In the genomic region with DNA sequence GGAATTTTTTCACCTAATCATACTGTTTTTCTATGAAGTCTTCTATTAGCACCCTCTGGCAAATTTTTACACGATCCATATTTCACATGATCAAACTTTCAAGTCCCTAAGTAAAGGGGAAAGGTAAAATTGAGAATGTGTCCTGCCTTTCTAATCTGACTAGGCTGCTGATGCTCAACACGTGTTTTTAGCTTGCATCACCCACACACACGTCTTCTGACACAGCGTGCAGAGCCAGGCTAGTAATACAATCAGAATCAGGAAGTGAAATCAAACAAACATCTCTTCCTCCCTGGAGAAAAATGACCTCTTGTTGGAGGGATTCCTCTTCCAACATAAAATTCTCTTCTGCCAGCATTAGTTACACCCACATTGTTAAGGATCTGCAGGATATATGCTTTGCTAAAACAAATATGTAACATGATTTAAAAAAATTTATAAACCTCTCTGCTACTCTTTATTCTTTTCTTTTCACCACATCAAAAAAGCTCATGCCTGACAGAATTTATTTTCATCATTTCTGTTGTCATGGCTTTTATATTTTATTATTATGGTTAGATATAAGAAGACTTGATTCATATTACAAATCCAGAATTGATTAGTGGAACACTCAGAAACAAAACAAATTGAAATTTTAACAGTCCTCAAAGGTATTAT, we compare ENCODE assay signal across 8 cellular contexts.
A peak's percentile ranks its signal among the peaks of the same experiment; 100 is the strongest.
DNase-seq lines count a peak whose midpoint lies in the region; ATAC-seq and TF ChIP-seq lines count a peak whose summit lies in the region.

No MANE protein-coding gene starts in this region.

- no peak overlapping the region for H3K4me3 ChIP-seq in lower leg skin (ENCODE audit: low read depth, poor library complexity, severe bottlenecking)

- POLR2A ChIA-PET in RWPE1 (lab: Yijun Ruan, JAX; ENCODE audit: low non-redundant PET) = no interaction called here

- TF ChIP-seq CTCF in Calu3 (IDR thresholded peaks at IDR 0.05; ENCODE audit: unreplicated experiment) (no peak), RWPE1 (conservative IDR thresholded peaks at IDR 0.05; ENCODE audit: low read depth) (no peak), brain (conservative IDR thresholded peaks at IDR 0.05) (no peak), lower leg skin (IDR thresholded peaks at IDR 0.05) (no peak)

- H3K9me3 Mint-ChIP-seq in Calu3 (ENCODE audit: low read depth, unreplicated experiment) (no peaks in the 10 kb centered on the region), brain (no peaks in the 10 kb centered on the region)
- no peaks in the 10 kb centered on the region for H3K9me3 Mint-ChIP-seq in stimulated activated naive CD8-positive, alpha-beta T cell treated with anti-CD3 and anti-CD28 coated beads, Interleukin-15, amount 100 ng/mL, for 72 hours

- TF ChIP-seq POLR2A in lower leg skin (IDR thresholded peaks at IDR 0.05) = no peak

- CTCF ChIA-PET in Calu3 (lab: Charles Lee) (interaction anchor here (0.9 to 1.2 kb wide), 7 partner anchors 10 to 686 kb away, joined by 3 to 7 read pairs (median 4); no protein-coding TSS in a partner anchor), RWPE1 (lab: Yijun Ruan, JAX) (interaction anchor here (0.5 to 0.6 kb wide), 2 partner anchors 480 to 783 kb away, joined by 3 read pairs; no protein-coding TSS in a partner anchor)

- no peak overlapping the region for H3K27ac ChIP-seq in RWPE1

- ATAC-seq in HG02623 (IDR thresholded peaks at IDR 0.05; ENCODE audit: unreplicated experiment) (peak; percentile 49), HG02588 (IDR thresholded peaks at IDR 0.05; ENCODE audit: unreplicated experiment) (no peak)
- ATAC-seq in stimulated activated naive CD8-positive, alpha-beta T cell treated with anti-CD3 and anti-CD28 coated beads, Interleukin-15, amount 100 ng/mL, for 72 hours = peak; percentile 93

- H3K36me3 Mint-ChIP-seq in Calu3 (ENCODE audit: insufficient read depth, unreplicated experiment) = peaks cover 5% of the 10 kb centered on the region
- H3K36me3 Mint-ChIP-seq in brain = no peaks in the 10 kb centered on the region

- H3K27me3 Mint-ChIP-seq in Calu3 (ENCODE audit: unreplicated experiment) = no peaks in the 10 kb centered on the region
- H3K27me3 Mint-ChIP-seq in brain = peaks cover 5% of the 10 kb centered on the region
- H3K27me3 Mint-ChIP-seq in stimulated activated naive CD8-positive, alpha-beta T cell treated with anti-CD3 and anti-CD28 coated beads, Interleukin-15, amount 100 ng/mL, for 72 hours = no peaks in the 10 kb centered on the region

- H3K4me1 Mint-ChIP-seq in Calu3 (ENCODE audit: low read depth, unreplicated experiment) = peaks cover 39% of the 10 kb centered on the region
- H3K4me1 Mint-ChIP-seq in brain = peaks cover 26% of the 10 kb centered on the region
- H3K4me1 Mint-ChIP-seq in stimulated activated naive CD8-positive, alpha-beta T cell treated with anti-CD3 and anti-CD28 coated beads, Interleukin-15, amount 100 ng/mL, for 72 hours = peaks cover 31% of the 10 kb centered on the region

- intact Hi-C loops in Calu3 (cut with micrococcal nuclease; ENCODE audit: unreplicated experiment) = loop anchor here (2.0 kb wide), 1 partner anchor 120 kb away; no protein-coding TSS in a partner anchor
- intact Hi-C loops in lower leg skin (cut with DNase I; ENCODE audit: low total_unique reads) = no loop called here

- WGBS in lower leg skin, 2 donors = 1 to 6% methylated on average over 4 of the region's 4 CpGs

- BruUV-seq in Calu3 (replicated peaks; lab: Mats Ljungman, UMichigan) = TSS peak; percentile 41

- peak; percentile 75 for DNase-seq in Calu3
- DNase-seq in RWPE1 (ENCODE audit: low spot score) = peak; percentile 53
- DNase-seq in lower leg skin (ENCODE audit: low spot score in 2 of 2) = peak; percentile 86 to 90
- peak; percentile 32 to 50 for DNase-seq in stimulated activated naive CD8-positive, alpha-beta T cell treated with anti-CD3 and anti-CD28 coated beads, Interleukin-15, amount 100 ng/mL, for 72 hours
- no peak for DNase-seq in D341Med (ENCODE audit: low spot score)

- H3K4me3 Mint-ChIP-seq in Calu3 (ENCODE audit: low read depth, unreplicated experiment) = peak overlapping the region; percentile 19
- H3K4me3 Mint-ChIP-seq in brain = peak overlapping the region in 1 of 5 experiments; percentile 12
- peak overlapping the region in 1 of 2 donors; percentile 59 for H3K4me3 Mint-ChIP-seq in stimulated activated naive CD8-positive, alpha-beta T cell treated with anti-CD3 and anti-CD28 coated beads, Interleukin-15, amount 100 ng/mL, for 72 hours

- peak overlapping the region; percentile 99 for H3K27ac Mint-ChIP-seq in Calu3 (ENCODE audit: unreplicated experiment)
- peak overlapping the region in 3 of 5 experiments; percentile 5 to 93 (median 87) for H3K27ac Mint-ChIP-seq in brain
- peak overlapping the region; percentile 90 to 98 for H3K27ac Mint-ChIP-seq in stimulated activated naive CD8-positive, alpha-beta T cell treated with anti-CD3 and anti-CD28 coated beads, Interleukin-15, amount 100 ng/mL, for 72 hours
